ENCODE assay signal across 25 cellular contexts in genomic region chr16:67213197-67214019, GRCh38. TPM values are rescaled to one million over a fixed set of nuclear protein-coding genes. Genes with fewer than 3 reads are reported as not detected.
"Had no signal": no experiment of that assay in that cellular context is flagged by ENCODE, and none has a peak within 500 bp of the region (broad histone marks: within the 10 kb centered on the region; RNA-seq: fewer than 3 reads in every experiment).

No MANE protein-coding gene starts in this region.

- H3K27ac ChIP-seq: cardiac muscle cell, colonic mucosa, suprapubic skin, tibial artery had no signal

- H3K4me1 ChIP-seq: colonic mucosa, tibial artery had no signal

- H3K9me3 ChIP-seq: colonic mucosa, suprapubic skin, tibial artery had no signal

- DNase-seq: activated CD4-positive, alpha-beta T cell treated with anti-CD3 and anti-CD28 coated beads for 36 hours; activated CD4-positive, alpha-beta T cell treated with anti-CD3 and anti-CD28 coated beads, Interleukin-2, amount 50 U/mL, for 4 hours; activated CD4-positive, CD25-positive, alpha-beta regulatory T cell; activated effector memory CD4-positive, alpha-beta T cell treated with Interleukin-2 at 50 U/mL for 16 hours; activated naive CD4-positive, alpha-beta T cell treated with Interleukin-2 at 50 U/mL for 16 hours; activated T-cell treated with anti-CD3 and anti-CD28 coated beads for 4 hours; anterior cingulate cortex; cerebellar nuclear complex; effector CD8-positive, alpha-beta T cell; erythroblast; head of caudate nucleus; hippocampal formation; immature natural killer cell; retina; stimulated activated CD4-positive, alpha-beta T cell treated with anti-CD3 and anti-CD28 coated beads, Interleukin-2, amount 100 ng/mL, for 24 hours; stimulated activated naive B cell treated with anti-CD40 and anti-IgM and Interleukin-4, amounts not matched to agents 10 μg/mL and 1 μg/mL and 100 μg/mL, for 72 hours; T-cell; tibial artery had no signal

- H3K4me3 ChIP-seq: cardiac muscle cell, colonic mucosa, lung, smooth muscle cell, suprapubic skin, tibial artery had no signal

- H3K36me3 ChIP-seq: cardiac muscle cell, colonic mucosa had no signal

- H3K4me2 ChIP-seq: smooth muscle cell had no signal

- H3K27me3 ChIP-seq: cardiac muscle cell, colonic mucosa, suprapubic skin, tibial artery had no signal

RNA-seq across cellular contexts. Expression of gene ELMO3, which starts 14.5 kb away (rescaled TPM):
- polyA plus RNA-seq: immature natural killer cell had no signal

RNA-seq across cellular contexts. Expression of gene EXOC3L1, which starts 23.5 kb away (rescaled TPM):
- total RNA-seq: osteoblast, progenitor cell of endocrine pancreas, smooth muscle cell had no signal
- polyA plus RNA-seq: immature natural killer cell had no signal
